ENCODE assay signal across 9 cellular contexts in genomic region chrX:39309018-39309620, GRCh38.
DNase-seq lines count a peak whose midpoint lies in the region; ATAC-seq lines count a peak whose summit lies in the region.
"Had no signal": no experiment of that assay in that cellular context is flagged by ENCODE, and none has a peak within 500 bp of the region (broad histone marks: within the 10 kb centered on the region; RNA-seq: fewer than 3 reads in every experiment).

No MANE protein-coding gene starts in this region.

- ATAC-seq in right cardiac atrium = peak in 1 of 2 donors; percentile 59
- no peak for ATAC-seq in GM19328 (IDR thresholded peaks at IDR 0.05; ENCODE audit: unreplicated experiment)
- no peak for ATAC-seq in GM21381 (IDR thresholded peaks at IDR 0.05; ENCODE audit: unreplicated experiment)

- DNase-seq in DMS153 (lab: John Stamatoyannopoulos, UW) = peak; percentile 62
- no peak for DNase-seq in DMS153 treated with DMSO at 0.1 percent for 48 hours (lab: John Stamatoyannopoulos, UW; ENCODE audit: unreplicated experiment)
- DNase-seq in activated T-cell treated with anti-CD3 and anti-CD28 coated beads for 24 hours (ENCODE audit: low read depth) = peak; percentile 47
- peak in 1 of 3 donors; percentile 44 for DNase-seq in right cardiac atrium
- peak; percentile 58 for DNase-seq in stimulated activated naive CD4-positive, alpha-beta T cell treated with Interleukin-2 at 50 U/mL for 16 hours (lab: John Stamatoyannopoulos, UW)
- DNase-seq in epidermal melanocyte (ENCODE audit: insufficient read length, low spot score) = no peak

- peak overlapping the region; percentile 45 for H3K27ac ChIP-seq in right cardiac atrium (ENCODE audit: low read length)
- H3K27ac ChIP-seq: 22Rv1 had no signal

- 58% methylated on average over 6 of the region's 6 CpGs for WGBS in right cardiac atrium

- no peak overlapping the region for H3K4me3 ChIP-seq in right cardiac atrium (ENCODE audit: low read length)

- no peaks in the 10 kb centered on the region for H3K9me3 ChIP-seq in right cardiac atrium (ENCODE audit: control insufficient read depth, low read length)

- no peaks in the 10 kb centered on the region for H3K27me3 ChIP-seq in right cardiac atrium (ENCODE audit: control insufficient read depth, insufficient read depth)

- peaks cover 14% of the 10 kb centered on the region for H3K4me1 ChIP-seq in right cardiac atrium (ENCODE audit: control insufficient read depth, insufficient read depth, low read length)

- intact Hi-C loops in right cardiac atrium (cut with DNase I) = no loop called here

Comparison
In these comparisons a context has a peak if more than half of its experiments do, and no peak if none do; other contexts are left out.
1. DNase-seq: peak in DMS153 (single experiment), activated T-cell treated with anti-CD3 and anti-CD28 coated beads for 24 hours (single experiment) and stimulated activated naive CD4-positive, alpha-beta T cell treated with Interleukin-2 at 50 U/mL for 16 hours (single experiment); none in DMS153 treated with DMSO at 0.1 percent for 48 hours (single experiment) and epidermal melanocyte (single experiment).